In the genomic region with DNA sequence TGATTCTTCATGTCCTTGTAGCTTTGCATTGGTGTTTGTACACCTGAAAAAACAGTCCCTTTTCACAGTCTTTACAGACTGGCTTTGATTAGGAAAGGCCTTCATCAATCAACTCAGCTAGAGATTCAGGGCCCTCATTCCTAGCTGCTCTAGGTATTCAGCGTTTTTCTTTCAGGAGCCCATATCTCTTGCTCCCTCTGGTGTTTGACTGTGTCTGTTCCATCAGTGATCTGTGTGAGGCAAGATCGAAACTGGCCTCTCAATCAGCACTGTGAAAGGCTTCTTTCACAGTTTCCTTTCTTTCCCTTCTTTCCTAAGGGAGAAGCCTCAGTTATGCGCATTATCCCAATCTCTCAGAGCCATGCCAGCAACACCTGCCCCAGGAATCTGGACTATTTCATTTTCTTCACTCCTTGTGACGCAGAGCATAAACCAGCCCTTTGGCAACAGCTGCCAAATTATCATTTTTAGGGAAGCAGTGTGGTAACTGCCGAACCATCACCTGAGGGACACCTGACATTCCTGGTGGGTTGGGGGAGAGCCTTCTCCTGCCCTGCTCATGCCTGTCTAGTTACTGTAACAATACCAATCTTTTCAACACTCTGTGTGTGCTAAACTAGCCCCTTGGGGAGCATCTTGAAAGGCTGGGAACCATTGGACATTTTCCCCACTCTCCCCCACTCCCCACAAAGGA, we compare ENCODE assay signal across 8 cellular contexts.
DNase-seq lines count a peak whose midpoint lies in the region; ATAC-seq and TF ChIP-seq lines count a peak whose summit lies in the region.

No MANE protein-coding gene starts in this region.

- H3K36me3 Mint-ChIP-seq in neural crest cell (ENCODE audit: low read depth) = peaks cover 5% of the 10 kb centered on the region

- H3K4me3 Mint-ChIP-seq in neural crest cell = no peak overlapping the region

- ATAC-seq in GM18498 (IDR thresholded peaks at IDR 0.05; ENCODE audit: unreplicated experiment) (peak; percentile 83), HG02973 (IDR thresholded peaks at IDR 0.05; ENCODE audit: unreplicated experiment) (peak; percentile 77)

- H3K4me3 ChIP-seq in epithelial cell of proximal tubule (ENCODE audit: low read depth, low read length) = peak overlapping the region; percentile 33

- TF ChIP-seq CTCF in epithelial cell of proximal tubule (conservative IDR thresholded peaks at IDR 0.05; ENCODE audit: low read depth, low read length) = peak; percentile 93
- peak; percentile 72 for TF ChIP-seq CTCF in neural crest cell (conservative IDR thresholded peaks at IDR 0.05)

- no peak overlapping the region for H3K27ac Mint-ChIP-seq in neural crest cell (ENCODE audit: unreplicated experiment)

- DNase-seq in AML-193 (lab: John Stamatoyannopoulos, UW) (peak; percentile 77 to 80), NCI-H2081 treated with DMSO at 0.1 percent for 48 hours (lab: John Stamatoyannopoulos, UW) (peak; percentile 67), epithelial cell of proximal tubule (ENCODE audit: low read depth) (peak; percentile 55), neural crest cell (ENCODE audit: low read depth, low spot score) (no peak), NCI-H510A (lab: John Stamatoyannopoulos, UW) (no peak)
- peak; percentile 45 to 52 for DNase-seq in activated CD4-positive, alpha-beta T cell treated with anti-CD3 and anti-CD28 coated beads for 4 hours

- peaks cover 5% of the 10 kb centered on the region for H3K9me3 Mint-ChIP-seq in neural crest cell

- no peaks in the 10 kb centered on the region for H3K27me3 Mint-ChIP-seq in neural crest cell (ENCODE audit: low read depth)

- H3K4me1 Mint-ChIP-seq in neural crest cell = peaks cover 15% of the 10 kb centered on the region

Comparison
In these comparisons a context has a peak if more than half of its experiments do, and no peak if none do; other contexts are left out.
1. DNase-seq: peak in AML-193 (2 of 2), NCI-H2081 treated with DMSO at 0.1 percent for 48 hours (single experiment), activated CD4-positive, alpha-beta T cell treated with anti-CD3 and anti-CD28 coated beads for 4 hours (2 of 2) and epithelial cell of proximal tubule (single experiment); none in neural crest cell (single experiment) and NCI-H510A (single experiment).